Comparison of ENCODE assay signal across 18 cellular contexts in genomic region chr20:18139832-18140231, GRCh38. TPM values are rescaled to one million over a fixed set of nuclear protein-coding genes. Genes with fewer than 3 reads are reported as not detected.
A peak's percentile ranks its signal among the peaks of the same experiment; 100 is the strongest.
DNase-seq lines count a peak whose midpoint lies in the region; ATAC-seq, FAIRE-seq and TF ChIP-seq lines count a peak whose summit lies in the region.
"Had no signal": no experiment of that assay in that cellular context is flagged by ENCODE, and none has a peak within 500 bp of the region (broad histone marks: within the 10 kb centered on the region; RNA-seq: fewer than 3 reads in every experiment).

No MANE protein-coding gene starts in this region.

- peaks cover 31% of the 10 kb centered on the region for H3K79me2 ChIP-seq in HepG2 (ENCODE audit: insufficient read depth, low read length)
- H3K79me2 ChIP-seq in hepatocyte: peaks cover 51% of the 10 kb centered on the region

- peak overlapping the region; percentile 88 for H3K27ac ChIP-seq in HepG2 (ENCODE audit: extremely low read length, insufficient read depth, low read length)
- H3K27ac ChIP-seq in right lobe of liver: no peak overlapping the region
- no peak overlapping the region for H3K27ac ChIP-seq in SK-N-MC
- peak overlapping the region; percentile 96 for H3K27ac ChIP-seq in hepatocyte
- no peak overlapping the region for H3K27ac ChIP-seq in heart right ventricle

- intact Hi-C loops in HepG2 (cut with micrococcal nuclease; ENCODE audit: unreplicated experiment): loop anchor here (2.0 to 10.0 kb wide), 3 partner anchors 135 to 149 kb away; partner anchors contain the start of gene ZNF133
- intact Hi-C loops in right lobe of liver (cut with DNase I): no loop called here
- intact Hi-C loops in heart right ventricle (cut with DNase I): loop anchor here in 8 of 10 donors (5.0 to 10.0 kb wide), 2 partner anchors 145 to 147 kb away; partner anchors contain the start of gene ZNF133 (in 8 of the 8)

- H3K27me3 Mint-ChIP-seq in type B pancreatic cell: no peaks in the 10 kb centered on the region

- peak; percentile 39 for DNase-seq in HepG2 (ENCODE audit: low spot score)
- no peak for DNase-seq in right lobe of liver
- no peak for DNase-seq in SK-N-MC (ENCODE audit: low read depth, low spot score)
- no peak for DNase-seq in hepatocyte (ENCODE audit: low spot score)
- DNase-seq in type B pancreatic cell (ENCODE audit: extremely low spot score, unreplicated experiment): no peak
- no peak for DNase-seq in SHP77 (lab: John Stamatoyannopoulos, UW)
- no peak for DNase-seq in heart right ventricle
- DNase-seq: activated CD4-positive, CD25-positive, alpha-beta regulatory T cell treated with anti-CD3 and anti-CD28 coated beads, Interleukin-2, amount 50 U/mL, for 72 hours; activated naive CD4-positive, alpha-beta T cell treated with anti-CD3 and anti-CD28 coated beads, Interleukin-2, amount 10 ng/mL, durations not matched to agents 7 days and 5 days; AML-193; hypothalamus; left ventricle myocardium superior; NCI-H187; NCI-H774; posterior cingulate gyrus; stimulated activated CD4-positive, alpha-beta T cell treated with anti-CD3 and anti-CD28 coated beads, Interleukin-1b, Interleukin-23, amount 100 ng/mL, for 48 hours had no signal

- no peak for TF ChIP-seq RAD21 in HepG2 (CRISPR knock-in tag; IDR thresholded peaks at IDR 0.05)

- H4K20me1 ChIP-seq in HepG2 (ENCODE audit: insufficient read depth, low read length): peaks cover 4% of the 10 kb centered on the region; the same call in 1 of the 2 replicates
- H4K20me1 ChIP-seq in hepatocyte (ENCODE audit: insufficient read depth, poor library complexity, severe bottlenecking): no peaks in the 10 kb centered on the region

- WGBS in HepG2 (ENCODE audit: low lambda C conversion rate): 76% methylated on average over 2 of the region's 2 CpGs
- WGBS in right lobe of liver (ENCODE audit: insufficient coverage, low coverage, low lambda C conversion rate, missing lambda C conversion rate): 43% methylated on average over 1 of the region's 2 CpGs
- 82% methylated on average over 2 of the region's 2 CpGs for WGBS in hepatocyte (ENCODE audit: low lambda C conversion rate, missing lambda C conversion rate)
- WGBS in heart right ventricle, 2 donors: 77 to 80% methylated on average over 2 of the region's 2 CpGs

- peak; percentile 30 for FAIRE-seq in HepG2 (lab: Jason Lieb, UNC)

- CTCF ChIA-PET in HepG2 (lab: Yijun Ruan, JAX; ENCODE audit: low intra/inter-chr PET ratio, low total read pairs): no interaction called here

- H3K27ac Mint-ChIP-seq in type B pancreatic cell: peak overlapping the region; percentile 6
- H3K27ac Mint-ChIP-seq: activated naive CD4-positive, alpha-beta T cell treated with anti-CD3 and anti-CD28 coated beads, Interleukin-2, amount 10 ng/mL, durations not matched to agents 7 days and 5 days had no signal

- ATAC-seq in HepG2: no peak
- no peak for ATAC-seq in right lobe of liver
- no peak for ATAC-seq in GM21825 (IDR thresholded peaks at IDR 0.05; ENCODE audit: unreplicated experiment)
- ATAC-seq in heart right ventricle: no peak
- ATAC-seq: left ventricle myocardium superior, Right ventricle myocardium inferior had no signal

- no peak for TF ChIP-seq CTCF in HepG2 (CRISPR knock-in tag; IDR thresholded peaks at IDR 0.05)
- TF ChIP-seq CTCF in right lobe of liver (IDR thresholded peaks at IDR 0.05): no peak
- TF ChIP-seq CTCF in hepatocyte (IDR thresholded peaks at IDR 0.05; ENCODE audit: poor library complexity): no peak
- no peak for TF ChIP-seq CTCF in type B pancreatic cell (conservative IDR thresholded peaks at IDR 0.05)
- TF ChIP-seq CTCF in heart right ventricle (IDR thresholded peaks at IDR 0.05): no peak

- peaks cover 50% of the 10 kb centered on the region for H3K4me1 ChIP-seq in HepG2 (ENCODE audit: insufficient read depth, low read length)
- peaks cover 0 to 24% (median 5%) of the 10 kb centered on the region in 4 donors for H3K4me1 ChIP-seq in right lobe of liver
- peaks cover 28% of the 10 kb centered on the region for H3K4me1 ChIP-seq in hepatocyte (ENCODE audit: insufficient read depth)
- peaks cover 5 to 37% (median 21%) of the 10 kb centered on the region in 9 donors for H3K4me1 ChIP-seq in heart right ventricle

- in situ Hi-C loops in HepG2 (cut with HindIII; ENCODE audit: extremely low pct_ligation_motif_present, low pct_unique_long_range_greater_than_20kb): no loop called here

- H3K9ac ChIP-seq in HepG2 (ENCODE audit: insufficient read depth, low read depth, low read length) (no peak overlapping the region), SK-N-MC (ENCODE audit: insufficient read length) (peak overlapping the region; percentile 99)

- peaks cover 27% of the 10 kb centered on the region for H3K4me1 Mint-ChIP-seq in type B pancreatic cell (ENCODE audit: unreplicated experiment)

- no peaks in the 10 kb centered on the region; a peak in 2 of 5 replicates for H3K27me3 ChIP-seq in HepG2 (ENCODE audit: control insufficient read depth in 1 of 2, insufficient read depth in 2 of 2, low read length in 2 of 2)
- no peaks in the 10 kb centered on the region for H3K27me3 ChIP-seq in right lobe of liver
- H3K27me3 ChIP-seq in hepatocyte: no peaks in the 10 kb centered on the region
- H3K27me3 ChIP-seq in heart right ventricle: no peaks in the 10 kb centered on the region

- H3K4me2 ChIP-seq in HepG2 (ENCODE audit: low read depth, low read length): peak overlapping the region; percentile 71
- peak overlapping the region; percentile 90 for H3K4me2 ChIP-seq in hepatocyte

- H3K4me3 ChIP-seq in HepG2 (replicated peaks in 1 of 3; ENCODE audit: insufficient read depth in 1 of 3, low read depth in 2 of 3, low read length in 3 of 3) (no peak overlapping the region; a peak in 1 of 6 replicates), right lobe of liver (no peak overlapping the region), SK-N-MC (peak overlapping the region; percentile 99; the same call in 1 of the 2 replicates), hepatocyte (peak overlapping the region; percentile 100), heart right ventricle (no peak overlapping the region)

- POLR2A ChIA-PET in HepG2 (lab: Yijun Ruan, JAX): interaction anchor here (4.0 kb wide), 1 partner anchor 148 kb away, joined by 33 read pairs; the partner anchor contains the start of gene ZNF133

- H3K9me3 ChIP-seq in HepG2 (ENCODE audit: low read length) (no peaks in the 10 kb centered on the region), right lobe of liver (no peaks in the 10 kb centered on the region), SK-N-MC (ENCODE audit: low read depth, low read length) (no peaks in the 10 kb centered on the region), hepatocyte (ENCODE audit: low read depth) (no peaks in the 10 kb centered on the region), heart right ventricle (no peaks in the 10 kb centered on the region)

- H2AFZ ChIP-seq in HepG2 (ENCODE audit: low read length) (no peak overlapping the region), hepatocyte (no peak overlapping the region)

- BruUV-seq in HepG2 (replicated peaks; lab: Mats Ljungman, UMichigan): no TSS peak

- TF ChIP-seq EP300 in HepG2 (IDR thresholded peaks at IDR 0.05; ENCODE audit: low read depth in 2 of 2, low read length in 2 of 2) (no peak), HepG2 (CRISPR knock-in tag; IDR thresholded peaks at IDR 0.05; ENCODE audit: borderline replicate concordance) (no peak)

- peaks cover 18% of the 10 kb centered on the region for H3K36me3 Mint-ChIP-seq in type B pancreatic cell

- no peaks in the 10 kb centered on the region for H3K9me3 Mint-ChIP-seq in type B pancreatic cell
- H3K9me3 Mint-ChIP-seq: activated naive CD4-positive, alpha-beta T cell treated with anti-CD3 and anti-CD28 coated beads, Interleukin-2, amount 10 ng/mL, durations not matched to agents 7 days and 5 days had no signal

- no peak for TF ChIP-seq POLR2A in HepG2 (IDR thresholded peaks at IDR 0.05; ENCODE audit: insufficient read depth in 1 of 2, low read depth in 2 of 2, low read length in 2 of 2)
- TF ChIP-seq POLR2A in right lobe of liver (IDR thresholded peaks at IDR 0.05): no peak

- no peaks in the 10 kb centered on the region for H3K9me2 ChIP-seq in hepatocyte (replicated peaks; ENCODE audit: insufficient read depth)

- H3K4me3 Mint-ChIP-seq in type B pancreatic cell: peak overlapping the region; percentile 82

- H3K36me3 ChIP-seq in HepG2 (replicated peaks in 1 of 2; ENCODE audit: control insufficient read depth in 1 of 2, insufficient read depth in 2 of 2, low read length in 2 of 2) (peaks cover 3 to 8% of the 10 kb centered on the region in 2 experiments; a peak in 4 of 5 replicates), right lobe of liver (peaks cover 0 to 9% (median 0%) of the 10 kb centered on the region in 4 donors), SK-N-MC (ENCODE audit: insufficient read depth, low read length) (peaks cover 25% of the 10 kb centered on the region), hepatocyte (replicated peaks; ENCODE audit: insufficient read depth, low read depth) (no peaks in the 10 kb centered on the region), heart right ventricle (peaks cover 0 to 30% (median 5%) of the 10 kb centered on the region in 9 donors)

RNA-seq across cellular contexts. Expression of gene KAT14, which starts 2.2 kb away (rescaled TPM):
- 15.1 and 15.7 TPM in 2 replicates for total RNA-seq in HepG2 (2016; rRNA removed; fragmentation: Illumina TruSeq; extraction: Trizol)
- total RNA-seq in HepG2 (2016; cell fraction: cytosol; rRNA removed; fragmentation: Illumina TruSeq; extraction: Trizol; ENCODE audit: low read depth): 5.6 TPM in 2 replicates
- 14.2 and 17.1 TPM in 2 replicates for total RNA-seq in HepG2 (2016; cell fraction: insoluble cytoplasmic fraction; rRNA removed; fragmentation: Illumina TruSeq; extraction: Trizol)
- 9.9 and 11.0 TPM in 2 replicates for total RNA-seq in HepG2 (2016; cell fraction: membrane; rRNA removed; fragmentation: Illumina TruSeq; extraction: Trizol)
- total RNA-seq in HepG2 (2016; cell fraction: nucleus; rRNA removed; fragmentation: Illumina TruSeq; extraction: Trizol): 14.2 and 14.6 TPM in 2 replicates
- polyA plus RNA-seq in HepG2 (2011; rRNA removed): 5.1 and 5.2 TPM in 2 replicates
- polyA plus RNA-seq in HepG2 (2011; cell fraction: cytosol; rRNA removed): 4.1 and 6.7 TPM in 2 replicates
- polyA plus RNA-seq in HepG2 (2011; cell fraction: nucleus; rRNA removed): 3.2 and 4.8 TPM in 2 replicates
- polyA plus RNA-seq in HepG2 (2012): 6.8 and 9.0 TPM in 2 replicates
- 1.7 TPM in 2 replicates for polyA plus RNA-seq in HepG2 (2016; cell fraction: cytosol; fragmentation: Illumina TruSeq; extraction: Trizol; ENCODE audit: low read depth)
- 11.6 and 14.7 TPM in 2 replicates for polyA plus RNA-seq in HepG2 (2016; cell fraction: insoluble cytoplasmic fraction; fragmentation: Illumina TruSeq; extraction: Trizol; ENCODE audit: low read depth)
- polyA plus RNA-seq in HepG2 (2016; cell fraction: membrane; fragmentation: Illumina TruSeq; extraction: Trizol; ENCODE audit: low read depth): 4.8 and 5.6 TPM in 2 replicates
- polyA plus RNA-seq in HepG2 (2016; cell fraction: nucleus; fragmentation: Illumina TruSeq; extraction: Trizol; ENCODE audit: insufficient read depth, low read depth): 11.1 and 13.7 TPM in 2 replicates
- 7.1 and 8.0 TPM in 2 replicates for polyA minus RNA-seq in HepG2 (2011; rRNA and poly(A)+ RNA removed; ENCODE audit: low replicate concordance)
- polyA minus RNA-seq in HepG2 (2011; cell fraction: cytosol; rRNA and poly(A)+ RNA removed): 5.6 and 6.2 TPM in 2 replicates
- 16.0 and 22.3 TPM in 2 replicates for polyA minus RNA-seq in HepG2 (2011; cell fraction: nucleus; rRNA and poly(A)+ RNA removed)
- 10 to 100 TPM in 2 of 6 experiments, 1 to 10 TPM in 4; 5.6 to 13.0 (median 7.9) TPM for total RNA-seq in right lobe of liver
- 20.6 and 24.7 TPM in 2 replicates for total RNA-seq in hepatocyte
- polyA plus RNA-seq in hepatocyte: 12.3 and 12.8 TPM in 2 replicates
- 19.7 and 24.9 TPM in 2 replicates for total RNA-seq in type B pancreatic cell (ENCODE audit: low replicate concordance)
- 10 to 100 TPM in 6 of 10 donors, 1 to 10 TPM in 4; 8.9 to 16.5 (median 10.8) TPM for total RNA-seq in heart right ventricle
- 1 to 10 TPM; 4.2 to 5.4 TPM for polyA plus RNA-seq in heart right ventricle

RNA-seq across cellular contexts. Expression of gene PET117, which starts 2.2 kb away (rescaled TPM):
- total RNA-seq in HepG2 (2016; rRNA removed; fragmentation: Illumina TruSeq; extraction: Trizol) (48.2 and 52.3 TPM in 2 replicates), right lobe of liver (10 to 100 TPM in 1 of 6 experiments, 1 to 10 TPM in 5; 5.1 to 10.6 (median 6.6) TPM), hepatocyte (21.8 and 27.7 TPM in 2 replicates), type B pancreatic cell (ENCODE audit: low replicate concordance) (17.8 and 18.7 TPM in 2 replicates), heart right ventricle (10 to 100 TPM in 9 of 10 donors, 1 to 10 TPM in 1; 9.2 to 14.5 (median 12.0) TPM)
- total RNA-seq in HepG2 (2016; cell fraction: cytosol; rRNA removed; fragmentation: Illumina TruSeq; extraction: Trizol; ENCODE audit: low read depth): 36.6 and 51.2 TPM in 2 replicates
- 45.3 and 47.5 TPM in 2 replicates for total RNA-seq in HepG2 (2016; cell fraction: insoluble cytoplasmic fraction; rRNA removed; fragmentation: Illumina TruSeq; extraction: Trizol)
- 62.1 and 71.3 TPM in 2 replicates for total RNA-seq in HepG2 (2016; cell fraction: membrane; rRNA removed; fragmentation: Illumina TruSeq; extraction: Trizol)
- total RNA-seq in HepG2 (2016; cell fraction: nucleus; rRNA removed; fragmentation: Illumina TruSeq; extraction: Trizol): 31.5 and 32.3 TPM in 2 replicates
- polyA plus RNA-seq in HepG2 (2011; rRNA removed) (20.3 and 22.2 TPM in 2 replicates), hepatocyte (21.7 and 24.7 TPM in 2 replicates), heart right ventricle (10 to 100 TPM in 1 of 2 donors, 1 to 10 TPM in 1; 8.9 to 15.8 TPM)
- polyA plus RNA-seq in HepG2 (2011; cell fraction: cytosol; rRNA removed): 18.4 and 26.3 TPM in 2 replicates
- polyA plus RNA-seq in HepG2 (2011; cell fraction: nucleus; rRNA removed): 4.6 and 8.3 TPM in 2 replicates
- polyA plus RNA-seq in HepG2 (2012): 22.3 and 28.9 TPM in 2 replicates
- polyA plus RNA-seq in HepG2 (2016; cell fraction: cytosol; fragmentation: Illumina TruSeq; extraction: Trizol; ENCODE audit: low read depth): 38.8 and 59.8 TPM in 2 replicates
- 50.0 and 52.2 TPM in 2 replicates for polyA plus RNA-seq in HepG2 (2016; cell fraction: insoluble cytoplasmic fraction; fragmentation: Illumina TruSeq; extraction: Trizol; ENCODE audit: low read depth)
- polyA plus RNA-seq in HepG2 (2016; cell fraction: membrane; fragmentation: Illumina TruSeq; extraction: Trizol; ENCODE audit: low read depth): 54.0 and 63.3 TPM in 2 replicates
- 39.0 and 48.6 TPM in 2 replicates for polyA plus RNA-seq in HepG2 (2016; cell fraction: nucleus; fragmentation: Illumina TruSeq; extraction: Trizol; ENCODE audit: insufficient read depth, low read depth)
- polyA minus RNA-seq in HepG2 (2011; rRNA and poly(A)+ RNA removed; ENCODE audit: low replicate concordance): 1.6 and 3.4 TPM in 2 replicates
- 1.8 and 3.4 TPM in 2 replicates for polyA minus RNA-seq in HepG2 (2011; cell fraction: cytosol; rRNA and poly(A)+ RNA removed)
- 4.8 and 5.1 TPM in 2 replicates for polyA minus RNA-seq in HepG2 (2011; cell fraction: nucleus; rRNA and poly(A)+ RNA removed)

Comparison
In these comparisons a context has a peak if more than half of its experiments do, and no peak if none do; other contexts are left out.
1. H3K27ac ChIP-seq: peak in HepG2 (single experiment) and hepatocyte (single experiment); none in right lobe of liver (0 of 3), SK-N-MC (single experiment) and heart right ventricle (0 of 10).
2. intact Hi-C loops: an anchor here in HepG2 (2.0 to 10.0 kb wide) and heart right ventricle (5.0 to 10.0 kb wide); none called in right lobe of liver.
3. H3K4me3 ChIP-seq: peak in SK-N-MC (single experiment) and hepatocyte (single experiment); none in HepG2 (0 of 3), right lobe of liver (0 of 3) and heart right ventricle (0 of 10).